In genomic region chr15:34338347-34338746, GRCh38 we compare ENCODE assay signal across 1 cellular context.
TF ChIP-seq lines count a peak whose summit lies in the region.

No MANE protein-coding gene starts in this region.

TF ChIP-seq in IMR-90, 13 proteins besides CTCF, POLR2A, EP300 and RAD21 (continued from another document):
- TF ChIP-seq, protein P1, sequence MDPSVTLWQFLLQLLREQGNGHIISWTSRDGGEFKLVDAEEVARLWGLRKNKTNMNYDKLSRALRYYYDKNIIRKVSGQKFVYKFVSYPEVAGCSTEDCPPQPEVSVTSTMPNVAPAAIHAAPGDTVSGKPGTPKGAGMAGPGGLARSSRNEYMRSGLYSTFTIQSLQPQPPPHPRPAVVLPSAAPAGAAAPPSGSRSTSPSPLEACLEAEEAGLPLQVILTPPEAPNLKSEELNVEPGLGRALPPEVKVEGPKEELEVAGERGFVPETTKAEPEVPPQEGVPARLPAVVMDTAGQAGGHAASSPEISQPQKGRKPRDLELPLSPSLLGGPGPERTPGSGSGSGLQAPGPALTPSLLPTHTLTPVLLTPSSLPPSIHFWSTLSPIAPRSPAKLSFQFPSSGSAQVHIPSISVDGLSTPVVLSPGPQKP (IDR thresholded peaks at IDR 0.05; ENCODE audit: borderline replicate concordance, low read depth, low read length): no peak
- TF ChIP-seq RCOR1 (IDR thresholded peaks at IDR 0.05; ENCODE audit: insufficient replicate concordance, low read length) (no peak), RFX5 (IDR thresholded peaks at IDR 0.05; ENCODE audit: low read depth, low read length) (no peak), CHD1 (IDR thresholded peaks at IDR 0.05; ENCODE audit: low read depth, low read length) (no peak)
TF ChIP-seq in IMR-90: peak in this region for 0.
